9 cellular contexts compared by ENCODE assay signal in genomic region chrX:74537011-74537390, GRCh38.
A peak's percentile ranks its signal among the peaks of the same experiment; 100 is the strongest.
DNase-seq lines count a peak whose midpoint lies in the region; ATAC-seq and TF ChIP-seq lines count a peak whose summit lies in the region.
"Had no signal": no experiment of that assay in that cellular context is flagged by ENCODE, and none has a peak within 500 bp of the region (broad histone marks: within the 10 kb centered on the region; RNA-seq: fewer than 3 reads in every experiment).

No MANE protein-coding gene starts in this region.

- TF ChIP-seq CTCF in right atrium auricular region (IDR thresholded peaks at IDR 0.05) = no peak

- no peaks in the 10 kb centered on the region for H3K9me3 ChIP-seq in right atrium auricular region
- H3K9me3 ChIP-seq: neutrophil had no signal

- no peak for ATAC-seq in stimulated activated effector memory CD8-positive, alpha-beta T cell treated with anti-CD3 and anti-CD28 coated beads, Interleukin-12 subunit alpha, Interleukin-12 subunit beta, amount 100 ng/mL, for 72 hours
- ATAC-seq in HG03342 (IDR thresholded peaks at IDR 0.05; ENCODE audit: unreplicated experiment) (no peak), GM18867 (IDR thresholded peaks at IDR 0.05; ENCODE audit: unreplicated experiment) (no peak)

- peaks cover 37% of the 10 kb centered on the region for H3K4me1 Mint-ChIP-seq in activated T-helper 1 cell treated with anti-CD3 and anti-CD28 coated beads, Interleukin-12 subunit alpha, Interleukin-12 subunit beta, Interleukin-2, Interleukin-4 antibody, amounts not matched to agents 30 ng/mL and 10 ng/mL and 1 ng/mL, durations not matched to agents 14 hours and 24 hours and 36 hours (ENCODE audit: low read depth)
- H3K4me1 Mint-ChIP-seq in stimulated activated effector memory CD8-positive, alpha-beta T cell treated with anti-CD3 and anti-CD28 coated beads, Interleukin-12 subunit alpha, Interleukin-12 subunit beta, amount 100 ng/mL, for 72 hours = peaks cover 29% of the 10 kb centered on the region

- DNase-seq in HS-27A (ENCODE audit: low read depth) (peak; percentile 19), right atrium auricular region (ENCODE audit: low spot score) (peak; percentile 61), GOT3 (lab: John Stamatoyannopoulos, UW) (no peak), occipital lobe (lab: John Stamatoyannopoulos, UW) (no peak)
- DNase-seq in activated T-helper 1 cell treated with anti-CD3 and anti-CD28 coated beads, Interleukin-12 subunit alpha, Interleukin-12 subunit beta, Interleukin-2, Interleukin-4 antibody, amounts not matched to agents 30 ng/mL and 10 ng/mL and 1 ng/mL, durations not matched to agents 14 hours and 24 hours and 36 hours (ENCODE audit: low spot score) = no peak
- no peak for DNase-seq in stimulated activated effector memory CD8-positive, alpha-beta T cell treated with anti-CD3 and anti-CD28 coated beads, Interleukin-12 subunit alpha, Interleukin-12 subunit beta, amount 100 ng/mL, for 72 hours (ENCODE audit: low spot score in 2 of 2)

- intact Hi-C loops in activated T-helper 1 cell treated with anti-CD3 and anti-CD28 coated beads, Interleukin-12 subunit alpha, Interleukin-12 subunit beta, Interleukin-2, Interleukin-4 antibody, amounts not matched to agents 30 ng/mL and 10 ng/mL and 1 ng/mL, durations not matched to agents 14 hours and 24 hours and 36 hours (cut with micrococcal nuclease) = loop anchor here (5.0 to 10.0 kb wide), 2 partner anchors 78 to 245 kb away; partner anchors contain the start of gene RLIM

- peak overlapping the region; percentile 76 to 92 for H3K27ac ChIP-seq in right atrium auricular region
- H3K27ac ChIP-seq: neutrophil had no signal

- H3K27me3 Mint-ChIP-seq in activated T-helper 1 cell treated with anti-CD3 and anti-CD28 coated beads, Interleukin-12 subunit alpha, Interleukin-12 subunit beta, Interleukin-2, Interleukin-4 antibody, amounts not matched to agents 30 ng/mL and 10 ng/mL and 1 ng/mL, durations not matched to agents 14 hours and 24 hours and 36 hours (ENCODE audit: insufficient read depth) = no peaks in the 10 kb centered on the region

- peaks cover 0 to 10% of the 10 kb centered on the region in 2 donors for H3K4me1 ChIP-seq in right atrium auricular region

- H3K27me3 ChIP-seq in right atrium auricular region = no peaks in the 10 kb centered on the region

- peak overlapping the region; percentile 67 for H3K27ac Mint-ChIP-seq in activated T-helper 1 cell treated with anti-CD3 and anti-CD28 coated beads, Interleukin-12 subunit alpha, Interleukin-12 subunit beta, Interleukin-2, Interleukin-4 antibody, amounts not matched to agents 30 ng/mL and 10 ng/mL and 1 ng/mL, durations not matched to agents 14 hours and 24 hours and 36 hours
- H3K27ac Mint-ChIP-seq in stimulated activated effector memory CD8-positive, alpha-beta T cell treated with anti-CD3 and anti-CD28 coated beads, Interleukin-12 subunit alpha, Interleukin-12 subunit beta, amount 100 ng/mL, for 72 hours = peak overlapping the region; percentile 82

- peak overlapping the region; percentile 77 for H3K4me3 Mint-ChIP-seq in activated T-helper 1 cell treated with anti-CD3 and anti-CD28 coated beads, Interleukin-12 subunit alpha, Interleukin-12 subunit beta, Interleukin-2, Interleukin-4 antibody, amounts not matched to agents 30 ng/mL and 10 ng/mL and 1 ng/mL, durations not matched to agents 14 hours and 24 hours and 36 hours
- H3K4me3 Mint-ChIP-seq in stimulated activated effector memory CD8-positive, alpha-beta T cell treated with anti-CD3 and anti-CD28 coated beads, Interleukin-12 subunit alpha, Interleukin-12 subunit beta, amount 100 ng/mL, for 72 hours = peak overlapping the region; percentile 72

- no peaks in the 10 kb centered on the region for H3K36me3 ChIP-seq in right atrium auricular region
- H3K36me3 ChIP-seq: neutrophil had no signal

- peak overlapping the region; percentile 36 to 49 for H3K4me3 ChIP-seq in right atrium auricular region

- H3K36me3 Mint-ChIP-seq in activated T-helper 1 cell treated with anti-CD3 and anti-CD28 coated beads, Interleukin-12 subunit alpha, Interleukin-12 subunit beta, Interleukin-2, Interleukin-4 antibody, amounts not matched to agents 30 ng/mL and 10 ng/mL and 1 ng/mL, durations not matched to agents 14 hours and 24 hours and 36 hours (ENCODE audit: low read depth) = no peaks in the 10 kb centered on the region
- H3K36me3 Mint-ChIP-seq in stimulated activated effector memory CD8-positive, alpha-beta T cell treated with anti-CD3 and anti-CD28 coated beads, Interleukin-12 subunit alpha, Interleukin-12 subunit beta, amount 100 ng/mL, for 72 hours = no peaks in the 10 kb centered on the region

- no peaks in the 10 kb centered on the region for H3K9me3 Mint-ChIP-seq in activated T-helper 1 cell treated with anti-CD3 and anti-CD28 coated beads, Interleukin-12 subunit alpha, Interleukin-12 subunit beta, Interleukin-2, Interleukin-4 antibody, amounts not matched to agents 30 ng/mL and 10 ng/mL and 1 ng/mL, durations not matched to agents 14 hours and 24 hours and 36 hours
- H3K9me3 Mint-ChIP-seq in stimulated activated effector memory CD8-positive, alpha-beta T cell treated with anti-CD3 and anti-CD28 coated beads, Interleukin-12 subunit alpha, Interleukin-12 subunit beta, amount 100 ng/mL, for 72 hours = no peaks in the 10 kb centered on the region

Comparison
In these comparisons a context has a peak if more than half of its experiments do, and no peak if none do; other contexts are left out.
1. DNase-seq: peak in HS-27A (single experiment) and right atrium auricular region (single experiment); none in activated T-helper 1 cell treated with anti-CD3 and anti-CD28 coated beads, Interleukin-12 subunit alpha, Interleukin-12 subunit beta, Interleukin-2, Interleukin-4 antibody, amounts not matched to agents 30 ng/mL and 10 ng/mL and 1 ng/mL, durations not matched to agents 14 hours and 24 hours and 36 hours (single experiment), stimulated activated effector memory CD8-positive, alpha-beta T cell treated with anti-CD3 and anti-CD28 coated beads, Interleukin-12 subunit alpha, Interleukin-12 subunit beta, amount 100 ng/mL, for 72 hours (0 of 2), GOT3 (single experiment) and occipital lobe (single experiment).